22 cellular contexts compared by ENCODE assay signal in the genomic region with DNA sequence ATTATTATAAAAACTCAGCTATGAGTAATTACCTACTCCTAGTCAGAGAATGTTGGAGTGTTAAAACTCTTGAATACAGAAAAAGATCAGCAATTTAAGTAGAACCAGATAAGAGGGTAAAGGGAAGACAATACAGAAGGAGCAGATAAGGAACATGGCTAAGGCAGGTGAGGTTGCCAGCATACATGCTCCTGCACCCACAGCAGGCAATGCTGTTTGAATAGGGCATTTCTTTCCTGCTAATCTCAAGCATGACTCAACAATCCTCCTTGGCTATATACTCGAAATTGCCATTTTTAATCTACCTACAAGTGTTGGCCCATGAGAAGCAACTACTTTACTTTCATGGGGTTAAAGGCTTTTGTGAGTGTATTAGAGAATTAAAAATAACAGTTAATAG.
"Had no signal": no experiment of that assay in that cellular context is flagged by ENCODE, and none has a peak within 500 bp of the region (broad histone marks: within the 10 kb centered on the region; RNA-seq: fewer than 3 reads in every experiment).

No MANE protein-coding gene starts in this region.

- H3K4me1 ChIP-seq: breast epithelium, colonic mucosa, left ventricle myocardium inferior, prostate gland, spleen, tibial artery had no signal

- H3K9me3 ChIP-seq: breast epithelium, colonic mucosa, left ventricle myocardium inferior, prostate gland, spleen, tibial artery had no signal

- H3K27ac ChIP-seq: breast epithelium, colonic mucosa, left ventricle myocardium inferior, prostate gland, spleen, tibial artery had no signal

- ATAC-seq: activated CD4-positive, CD25-positive, alpha-beta regulatory T cell treated with anti-CD3 and anti-CD28 coated beads, Interleukin-2, amount 50 U/mL, for 24 hours; activated T-cell treated with anti-CD3 and anti-CD28 coated beads, Interleukin-2, amount 50 U/mL, for 72 hours; effector memory CD8-positive, alpha-beta T cell; naive thymus-derived CD8-positive, alpha-beta T cell; T-helper 17 cell had no signal

- H3K36me3 ChIP-seq: breast epithelium, colonic mucosa, left ventricle myocardium inferior, prostate gland, spleen, tibial artery had no signal

- H3K27me3 ChIP-seq: breast epithelium, colonic mucosa, dorsolateral prefrontal cortex, spleen, tibial artery had no signal

- H3K4me3 ChIP-seq: breast epithelium, colonic mucosa, dorsolateral prefrontal cortex, left ventricle myocardium inferior, prostate gland, spleen, tibial artery had no signal

- DNase-seq: activated CD4-positive, alpha-beta memory T cell treated with anti-CD3 and anti-CD28 coated beads, Interleukin-2, amount 10 ng/mL, durations not matched to agents 7 days and 5 days; activated CD4-positive, alpha-beta T cell treated with anti-CD3 and anti-CD28 coated beads, Interleukin-2, amount 10 ng/mL, durations not matched to agents 24 days and 14 days; activated effector memory CD4-positive, alpha-beta T cell treated with Interleukin-2 at 50 U/mL for 16 hours; activated naive CD4-positive, alpha-beta T cell treated with anti-CD3 and anti-CD28 coated beads for 36 hours; activated naive CD8-positive, alpha-beta T cell treated with anti-CD3 and anti-CD28 coated beads, Interleukin-2, amount 10 ng/mL, durations not matched to agents 7 days and 5 days; activated T-cell treated with anti-CD3 and anti-CD28 coated beads, Interleukin-2, amount 50 U/mL, for 72 hours; amniotic stem cell; colonic mucosa; dorsolateral prefrontal cortex; effector memory CD8-positive, alpha-beta T cell; kidney glomerular epithelial cell; left ventricle myocardium inferior; naive thymus-derived CD8-positive, alpha-beta T cell; spleen; stimulated activated CD4-positive, alpha-beta T cell treated with anti-CD3 and anti-CD28 coated beads, Interleukin-4, amount 100 ng/mL, for 24 hours; stimulated activated naive CD4-positive, alpha-beta T cell treated with Interleukin-2 at 50 U/mL for 16 hours; substantia nigra; T-helper 17 cell; tibial artery had no signal
